8 cellular contexts compared by ENCODE assay signal in the genomic region with DNA sequence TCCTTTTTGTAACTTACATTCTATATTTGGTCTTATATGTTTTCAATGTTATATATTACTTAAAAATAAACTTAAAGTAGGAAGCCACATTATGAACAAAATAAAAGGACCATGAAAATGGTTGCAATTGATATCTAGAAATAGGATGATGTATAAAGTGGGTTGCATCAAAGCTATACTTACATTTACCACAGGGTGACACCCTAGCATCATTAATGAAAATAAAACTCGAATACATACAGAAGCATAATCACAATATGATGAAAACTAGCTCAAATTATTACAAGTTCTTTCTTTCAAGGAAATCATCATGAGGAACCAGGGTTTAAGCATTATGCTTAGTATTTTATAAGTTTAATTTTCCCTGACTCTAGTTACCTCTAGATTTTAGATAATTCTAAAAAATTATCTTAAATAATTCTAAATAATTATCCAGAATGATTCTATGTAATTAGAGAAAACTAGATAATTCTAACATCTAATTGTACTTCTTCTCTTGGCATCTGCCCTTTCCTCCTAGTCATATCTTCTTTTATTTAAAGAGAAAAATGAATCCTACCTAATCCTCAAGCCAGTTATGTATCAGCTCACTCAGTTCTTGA. TPM values are rescaled to one million over a fixed set of nuclear protein-coding genes. Genes with fewer than 3 reads are reported as not detected.
DNase-seq lines count a peak whose midpoint lies in the region; ATAC-seq lines count a peak whose summit lies in the region.

No MANE protein-coding gene starts in this region.

- no peaks in the 10 kb centered on the region for H3K9me3 Mint-ChIP-seq in stimulated activated memory B cell treated with anti-CD40 and anti-IgM and Interleukin-4, amounts not matched to agents 10 μg/mL and 1 μg/mL and 100 μg/mL, for 72 hours

- no peaks in the 10 kb centered on the region for H3K4me1 Mint-ChIP-seq in stimulated activated memory B cell treated with anti-CD40 and anti-IgM and Interleukin-4, amounts not matched to agents 10 μg/mL and 1 μg/mL and 100 μg/mL, for 72 hours

- H3K27me3 Mint-ChIP-seq in stimulated activated memory B cell treated with anti-CD40 and anti-IgM and Interleukin-4, amounts not matched to agents 10 μg/mL and 1 μg/mL and 100 μg/mL, for 72 hours, result peaks cover 27% of the 10 kb centered on the region

- ATAC-seq in HG02798 (IDR thresholded peaks at IDR 0.05; ENCODE audit: poor library complexity, unreplicated experiment) (no peak), HG03039 (IDR thresholded peaks at IDR 0.05; ENCODE audit: unreplicated experiment) (no peak)
- ATAC-seq in stimulated activated memory B cell treated with anti-CD40 and anti-IgM and Interleukin-4, amounts not matched to agents 10 μg/mL and 1 μg/mL and 100 μg/mL, for 72 hours, result no peak

- H3K4me3 Mint-ChIP-seq in stimulated activated memory B cell treated with anti-CD40 and anti-IgM and Interleukin-4, amounts not matched to agents 10 μg/mL and 1 μg/mL and 100 μg/mL, for 72 hours, result no peak overlapping the region

- no peak overlapping the region for H3K27ac Mint-ChIP-seq in stimulated activated memory B cell treated with anti-CD40 and anti-IgM and Interleukin-4, amounts not matched to agents 10 μg/mL and 1 μg/mL and 100 μg/mL, for 72 hours

- H3K36me3 Mint-ChIP-seq in stimulated activated memory B cell treated with anti-CD40 and anti-IgM and Interleukin-4, amounts not matched to agents 10 μg/mL and 1 μg/mL and 100 μg/mL, for 72 hours, result no peaks in the 10 kb centered on the region

- peak; percentile 15 for DNase-seq in NCI-H2171 treated with DMSO at 0.1 percent for 48 hours (lab: John Stamatoyannopoulos, UW)
- no peak for DNase-seq in NCI-H2171 (lab: John Stamatoyannopoulos, UW)
- DNase-seq in NCI-H146 treated with DMSO at 0.1 percent for 48 hours (lab: John Stamatoyannopoulos, UW; ENCODE audit: unreplicated experiment), result peak; percentile 27
- peak; percentile 21 for DNase-seq in cerebellum (ENCODE audit: low spot score)
- DNase-seq in medulla oblongata (ENCODE audit: extremely low spot score), result peak; percentile 49

RNA-seq across cellular contexts. Expression of a gene that starts 31.2 kb away (rescaled TPM):
- 0.91 TPM for total RNA-seq in cerebellum

RNA-seq across cellular contexts. Expression of a gene that starts 35.9 kb away (rescaled TPM):
- 1.5 TPM for total RNA-seq in cerebellum

RNA-seq across cellular contexts. Expression of a gene that starts 38.7 kb away (rescaled TPM):
- total RNA-seq in cerebellum, result 1.7 TPM

RNA-seq across cellular contexts. Expression of a gene that starts 48.1 kb away (rescaled TPM):
- 16.2 TPM for total RNA-seq in cerebellum

RNA-seq across cellular contexts. Expression of a gene that starts 54.9 kb away (rescaled TPM):
- total RNA-seq in cerebellum, result 9.6 TPM
